Comparison of ENCODE assay signal across 1 cellular context in genomic region chr15:63476229-63476632, GRCh38.
TF ChIP-seq lines count a peak whose summit lies in the region.

No MANE protein-coding gene starts in this region.

TF ChIP-seq in K562, 482 proteins besides CTCF, POLR2A, EP300 and RAD21 (continued from another document):
- TF ChIP-seq STAT6 (CRISPR knock-in tag; IDR thresholded peaks at IDR 0.05) (no peak), NFE2 (IDR thresholded peaks at IDR 0.05; ENCODE audit: low read depth) (no peak), CEBPB (tag; IDR thresholded peaks at IDR 0.05) (no peak), ATF3 (IDR thresholded peaks at IDR 0.05) (peak; percentile 76), ATF3 (CRISPR knock-in tag; conservative IDR thresholded peaks at IDR 0.05) (no peak), NEUROD1 (IDR thresholded peaks at IDR 0.05; ENCODE audit: borderline replicate concordance, low read depth, low read length, partially characterized antibody) (peak; percentile 89), ZNF197 (CRISPR knock-in tag; IDR thresholded peaks at IDR 0.05; ENCODE audit: low read depth) (no peak), RFX1 (IDR thresholded peaks at IDR 0.05) (no peak), CREB5 (CRISPR knock-in tag; IDR thresholded peaks at IDR 0.05) (no peak), CLOCK (CRISPR knock-in tag; IDR thresholded peaks at IDR 0.05; ENCODE audit: borderline replicate concordance) (no peak), ATF7 (IDR thresholded peaks at IDR 0.05) (peak; percentile 30; the same call in 1 of the 2 replicates), MBD2 (IDR thresholded peaks at IDR 0.05; ENCODE audit: borderline replicate concordance, low read depth) (no peak), POU5F1 (IDR thresholded peaks at IDR 0.05; ENCODE audit: borderline replicate concordance, low read depth, low read length, partially characterized antibody) (no peak), ATF2 (CRISPR knock-in tag; IDR thresholded peaks at IDR 0.05) (no peak), KAT7 (CRISPR knock-in tag; IDR thresholded peaks at IDR 0.05; ENCODE audit: borderline replicate concordance) (no peak), JUN (IDR thresholded peaks at IDR 0.05; ENCODE audit: borderline replicate concordance, low read depth, low read length) (0 out of 2 replicates have a peak, but pooled peaks have one; percentile 55), JUN (CRISPR knock-in tag; IDR thresholded peaks at IDR 0.05; ENCODE audit: borderline replicate concordance) (no peak), ZBTB7A (IDR thresholded peaks at IDR 0.05; ENCODE audit: borderline replicate concordance, control insufficient read depth, low read depth, low read length) (no peak), MEIS2 (IDR thresholded peaks at IDR 0.05; ENCODE audit: partially characterized antibody) (peak; percentile 61), HIVEP1 (CRISPR knock-in tag; IDR thresholded peaks at IDR 0.05) (no peak)
